ENCODE assay signal across 25 cellular contexts in the genomic region with DNA sequence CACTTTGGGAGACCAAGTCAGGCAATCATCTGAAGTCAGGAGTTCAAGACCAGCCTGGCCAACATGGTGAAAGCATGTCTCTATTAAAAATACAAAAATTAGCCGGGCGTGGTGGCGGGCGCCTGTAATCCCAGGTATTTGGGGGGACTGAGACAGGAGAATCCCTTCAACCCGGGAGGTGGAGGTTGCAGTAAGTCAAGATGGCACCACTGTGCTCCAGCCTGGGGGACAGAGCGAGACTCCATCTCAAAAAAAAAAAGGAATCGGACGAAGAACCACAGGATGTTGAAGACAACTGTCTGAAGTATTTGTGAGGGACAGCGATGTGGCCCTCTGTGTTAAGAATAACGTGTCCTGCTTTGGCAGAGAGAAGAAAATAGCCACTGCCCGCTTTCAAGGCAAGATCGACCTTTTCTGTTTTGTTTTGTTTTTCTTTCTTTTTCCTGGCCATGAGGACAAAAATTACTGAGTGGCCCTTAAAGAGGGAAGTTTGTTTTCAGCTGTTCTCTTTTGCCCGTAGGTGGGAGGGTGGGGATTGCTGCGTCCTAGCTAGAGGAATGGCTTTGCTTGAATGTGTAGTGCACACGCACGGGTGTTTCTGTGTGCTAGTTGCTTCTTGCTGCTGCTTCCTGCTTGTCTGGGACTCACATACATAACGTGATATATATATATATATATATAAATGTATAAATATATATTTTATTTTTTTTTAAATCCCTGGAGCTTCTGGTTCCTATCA. TPM values are rescaled to one million over a fixed set of nuclear protein-coding genes. Genes with fewer than 3 reads are reported as not detected.
DNase-seq lines count a peak whose midpoint lies in the region; ATAC-seq and FAIRE-seq lines count a peak whose summit lies in the region.
"Had no signal": no experiment of that assay in that cellular context is flagged by ENCODE, and none has a peak within 500 bp of the region (broad histone marks: within the 10 kb centered on the region; RNA-seq: fewer than 3 reads in every experiment).

No MANE protein-coding gene starts in this region.

- POLR2A ChIA-PET in activated CD4-positive, alpha-beta memory T cell treated with anti-CD3 and anti-CD28 coated beads, Interleukin-2, amount 10 ng/mL, durations not matched to agents 7 days and 5 days (lab: Charles Lee): interaction anchor here (1.8 to 2.0 kb wide), 2 partner anchors 7 to 8 kb away, joined by 6 to 11 read pairs; a partner anchor contains a TSS
- POLR2A ChIA-PET in activated CD4-positive, alpha-beta memory T cell treated with anti-CD3 and anti-CD28 coated beads for 36 hours (lab: Charles Lee): no interaction called here
- POLR2A ChIA-PET in CD4-positive, alpha-beta memory T cell (lab: Charles Lee; ENCODE audit: partially characterized antibody): interaction anchor here (5.5 kb wide), 1 partner anchor 8 kb away, joined by 95 read pairs; a partner anchor contains a TSS

- H3K27ac Mint-ChIP-seq in activated CD4-positive, alpha-beta memory T cell treated with anti-CD3 and anti-CD28 coated beads, Interleukin-2, amount 10 ng/mL, durations not matched to agents 7 days and 5 days: peak overlapping the region; percentile 23
- H3K27ac Mint-ChIP-seq in activated CD4-positive, alpha-beta memory T cell treated with anti-CD3 and anti-CD28 coated beads for 36 hours: no peak overlapping the region
- peak overlapping the region; percentile 19 to 87 (median 81) for H3K27ac Mint-ChIP-seq in CD4-positive, alpha-beta memory T cell
- H3K27ac Mint-ChIP-seq in activated T-helper 2 cell treated with anti-CD3 and anti-CD28 coated beads, Interferon-gamma antibody, Interleukin-2, Interleukin-4, amounts not matched to agents 10 μg/mL and 5 μg/mL and 100 μg/mL, durations not matched to agents 14 hours and 24 hours and 36 hours: peak overlapping the region; percentile 19
- H3K27ac Mint-ChIP-seq in naive B cell: peak overlapping the region in 4 of 6 donors; percentile 42 to 100 (median 78)

- H3K4me3 ChIP-seq in CD4-positive, alpha-beta memory T cell (ENCODE audit: low read length in 2 of 2): no peak overlapping the region
- H3K4me3 ChIP-seq: coronary artery, tibial nerve had no signal

- H3K9me3 ChIP-seq in CD4-positive, alpha-beta memory T cell (ENCODE audit: control insufficient read depth in 1 of 2, low read length in 2 of 2): no peaks in the 10 kb centered on the region
- H3K9me3 ChIP-seq: tibial nerve had no signal

- H3K4me3 Mint-ChIP-seq in activated CD4-positive, alpha-beta memory T cell treated with anti-CD3 and anti-CD28 coated beads, Interleukin-2, amount 10 ng/mL, durations not matched to agents 7 days and 5 days: no peak overlapping the region
- no peak overlapping the region for H3K4me3 Mint-ChIP-seq in activated CD4-positive, alpha-beta memory T cell treated with anti-CD3 and anti-CD28 coated beads for 36 hours
- H3K4me3 Mint-ChIP-seq in CD4-positive, alpha-beta memory T cell: peak overlapping the region in 5 of 8 donors; percentile 29 to 79 (median 40)
- no peak overlapping the region for H3K4me3 Mint-ChIP-seq in activated T-helper 2 cell treated with anti-CD3 and anti-CD28 coated beads, Interferon-gamma antibody, Interleukin-2, Interleukin-4, amounts not matched to agents 10 μg/mL and 5 μg/mL and 100 μg/mL, durations not matched to agents 14 hours and 24 hours and 36 hours (ENCODE audit: low read depth)
- H3K4me3 Mint-ChIP-seq in naive B cell: peak overlapping the region in 3 of 8 donors; percentile 20 to 69 (median 68)
- H3K4me3 Mint-ChIP-seq: activated B cell treated with CpG ODN at 0.5 μM for 24 hours had no signal

- DNase-seq in activated CD4-positive, alpha-beta memory T cell treated with anti-CD3 and anti-CD28 coated beads, Interleukin-2, amount 10 ng/mL, durations not matched to agents 7 days and 5 days: no peak
- no peak for DNase-seq in activated CD4-positive, alpha-beta memory T cell treated with anti-CD3 and anti-CD28 coated beads for 36 hours
- no peak for DNase-seq in CD4-positive, alpha-beta memory T cell
- no peak for DNase-seq in activated T-helper 2 cell treated with anti-CD3 and anti-CD28 coated beads, Interferon-gamma antibody, Interleukin-2, Interleukin-4, amounts not matched to agents 10 μg/mL and 5 μg/mL and 100 μg/mL, durations not matched to agents 14 hours and 24 hours and 36 hours (ENCODE audit: low spot score)
- DNase-seq in naive B cell: no peak
- DNase-seq in HTR-8/SVneo (ENCODE audit: insufficient read length, low spot score): no peak
- DNase-seq in NCI-H2227 treated with DMSO at 0.1 percent for 48 hours (lab: John Stamatoyannopoulos, UW): no peak
- no peak for DNase-seq in NCI-H146 treated with DMSO at 0.1 percent for 48 hours (lab: John Stamatoyannopoulos, UW; ENCODE audit: unreplicated experiment)
- DNase-seq: activated B cell treated with CpG ODN at 0.5 μM for 24 hours, activated gamma-delta T cell treated with Interleukin-2 at 50 U/mL for 16 hours, IMR-90, MV-4-11, NCI-H187 treated with DMSO at 0.1 percent for 48 hours had no signal

- H3K9me3 Mint-ChIP-seq in activated CD4-positive, alpha-beta memory T cell treated with anti-CD3 and anti-CD28 coated beads, Interleukin-2, amount 10 ng/mL, durations not matched to agents 7 days and 5 days: no peaks in the 10 kb centered on the region
- no peaks in the 10 kb centered on the region for H3K9me3 Mint-ChIP-seq in activated CD4-positive, alpha-beta memory T cell treated with anti-CD3 and anti-CD28 coated beads for 36 hours
- H3K9me3 Mint-ChIP-seq in CD4-positive, alpha-beta memory T cell: peaks cover 0 to 5% (median 1%) of the 10 kb centered on the region in 8 donors
- no peaks in the 10 kb centered on the region for H3K9me3 Mint-ChIP-seq in activated T-helper 2 cell treated with anti-CD3 and anti-CD28 coated beads, Interferon-gamma antibody, Interleukin-2, Interleukin-4, amounts not matched to agents 10 μg/mL and 5 μg/mL and 100 μg/mL, durations not matched to agents 14 hours and 24 hours and 36 hours
- H3K9me3 Mint-ChIP-seq in naive B cell: peaks cover 0 to 6% (median 0%) of the 10 kb centered on the region in 7 donors
- H3K9me3 Mint-ChIP-seq: activated B cell treated with CpG ODN at 0.5 μM for 24 hours had no signal

- peaks cover 11% of the 10 kb centered on the region for H3K36me3 ChIP-seq in CD4-positive, alpha-beta memory T cell (ENCODE audit: insufficient read depth, low read length)

- intact Hi-C loops in activated CD4-positive, alpha-beta memory T cell treated with anti-CD3 and anti-CD28 coated beads for 36 hours (cut with micrococcal nuclease): no loop called here
- intact Hi-C loops in CD4-positive, alpha-beta memory T cell (cut with micrococcal nuclease): no loop called here
- intact Hi-C loops in activated T-helper 2 cell treated with anti-CD3 and anti-CD28 coated beads, Interferon-gamma antibody, Interleukin-2, Interleukin-4, amounts not matched to agents 10 μg/mL and 5 μg/mL and 100 μg/mL, durations not matched to agents 14 hours and 24 hours and 36 hours (cut with micrococcal nuclease): no loop called here

- FAIRE-seq in HTR-8/SVneo (lab: Jason Lieb, UNC): no peak
- FAIRE-seq: A204.1, frontal cortex, GM18507 had no signal

- H3K27me3 ChIP-seq in CD4-positive, alpha-beta memory T cell (ENCODE audit: insufficient read depth, low read length): peaks cover 20% of the 10 kb centered on the region

- H3K4me1 ChIP-seq in CD4-positive, alpha-beta memory T cell (ENCODE audit: insufficient read depth, low read length): peaks cover 70% of the 10 kb centered on the region

- H3K27me3 Mint-ChIP-seq in activated CD4-positive, alpha-beta memory T cell treated with anti-CD3 and anti-CD28 coated beads, Interleukin-2, amount 10 ng/mL, durations not matched to agents 7 days and 5 days: peaks cover 4% of the 10 kb centered on the region
- H3K27me3 Mint-ChIP-seq in activated CD4-positive, alpha-beta memory T cell treated with anti-CD3 and anti-CD28 coated beads for 36 hours: no peaks in the 10 kb centered on the region
- peaks cover 3 to 4% of the 10 kb centered on the region in 2 donors for H3K27me3 Mint-ChIP-seq in CD4-positive, alpha-beta memory T cell
- no peaks in the 10 kb centered on the region for H3K27me3 Mint-ChIP-seq in activated T-helper 2 cell treated with anti-CD3 and anti-CD28 coated beads, Interferon-gamma antibody, Interleukin-2, Interleukin-4, amounts not matched to agents 10 μg/mL and 5 μg/mL and 100 μg/mL, durations not matched to agents 14 hours and 24 hours and 36 hours (ENCODE audit: low read depth)
- H3K27me3 Mint-ChIP-seq in naive B cell: no peaks in the 10 kb centered on the region

- H3K4me1 Mint-ChIP-seq in activated CD4-positive, alpha-beta memory T cell treated with anti-CD3 and anti-CD28 coated beads, Interleukin-2, amount 10 ng/mL, durations not matched to agents 7 days and 5 days: peaks cover 61% of the 10 kb centered on the region
- H3K4me1 Mint-ChIP-seq in activated CD4-positive, alpha-beta memory T cell treated with anti-CD3 and anti-CD28 coated beads for 36 hours (ENCODE audit: low read depth): peaks cover 52% of the 10 kb centered on the region
- peaks cover 41 to 74% (median 56%) of the 10 kb centered on the region in 4 donors for H3K4me1 Mint-ChIP-seq in CD4-positive, alpha-beta memory T cell
- peaks cover 52% of the 10 kb centered on the region for H3K4me1 Mint-ChIP-seq in activated T-helper 2 cell treated with anti-CD3 and anti-CD28 coated beads, Interferon-gamma antibody, Interleukin-2, Interleukin-4, amounts not matched to agents 10 μg/mL and 5 μg/mL and 100 μg/mL, durations not matched to agents 14 hours and 24 hours and 36 hours (ENCODE audit: low read depth)
- H3K4me1 Mint-ChIP-seq in naive B cell: peaks cover 41 to 71% (median 57%) of the 10 kb centered on the region in 3 donors

- CTCF ChIA-PET in activated CD4-positive, alpha-beta memory T cell treated with anti-CD3 and anti-CD28 coated beads, Interleukin-2, amount 10 ng/mL, durations not matched to agents 7 days and 5 days (lab: Charles Lee): interaction anchor here (0.7 to 1.2 kb wide), 4 partner anchors 8 to 653 kb away, joined by 3 to 4 read pairs (median 3); a partner anchor contains a TSS
- CTCF ChIA-PET in activated CD4-positive, alpha-beta memory T cell treated with anti-CD3 and anti-CD28 coated beads for 36 hours (lab: Charles Lee): interaction anchor here (1.0 to 1.5 kb wide), 2 partner anchors 22 to 148 kb away, joined by 4 to 9 read pairs; no protein-coding TSS in a partner anchor
- CTCF ChIA-PET in CD4-positive, alpha-beta memory T cell (lab: Charles Lee; ENCODE audit: partially characterized antibody): interaction anchor here (1.0 to 1.6 kb wide), 3 partner anchors 10 to 220 kb away, joined by 3 to 5 read pairs (median 3); no protein-coding TSS in a partner anchor

- peaks cover 53% of the 10 kb centered on the region for H3K36me3 Mint-ChIP-seq in activated CD4-positive, alpha-beta memory T cell treated with anti-CD3 and anti-CD28 coated beads, Interleukin-2, amount 10 ng/mL, durations not matched to agents 7 days and 5 days (ENCODE audit: low read depth)
- H3K36me3 Mint-ChIP-seq in activated CD4-positive, alpha-beta memory T cell treated with anti-CD3 and anti-CD28 coated beads for 36 hours: peaks cover 17% of the 10 kb centered on the region
- peaks cover 40 to 45% of the 10 kb centered on the region in 2 donors for H3K36me3 Mint-ChIP-seq in CD4-positive, alpha-beta memory T cell
- H3K36me3 Mint-ChIP-seq in activated T-helper 2 cell treated with anti-CD3 and anti-CD28 coated beads, Interferon-gamma antibody, Interleukin-2, Interleukin-4, amounts not matched to agents 10 μg/mL and 5 μg/mL and 100 μg/mL, durations not matched to agents 14 hours and 24 hours and 36 hours (ENCODE audit: low read depth): peaks cover 46% of the 10 kb centered on the region
- peaks cover 21 to 26% of the 10 kb centered on the region in 2 donors for H3K36me3 Mint-ChIP-seq in naive B cell

- ATAC-seq in naive B cell (ENCODE audit: low read depth in 2 of 2): no peak
- ATAC-seq: stimulated activated effector memory CD8-positive, alpha-beta T cell treated with anti-CD3 and anti-CD28 coated beads, Interleukin-12 subunit alpha, Interleukin-12 subunit beta, amount 100 ng/mL, for 72 hours had no signal

- no peak overlapping the region for H3K27ac ChIP-seq in CD4-positive, alpha-beta memory T cell (ENCODE audit: low read depth, low read length)
- H3K27ac ChIP-seq: coronary artery, tibial nerve had no signal

RNA-seq across cellular contexts. Expression of a gene that starts 6.2 kb away (rescaled TPM):
- not detected for total RNA-seq in activated CD4-positive, alpha-beta memory T cell treated with anti-CD3 and anti-CD28 coated beads, Interleukin-2, amount 10 ng/mL, durations not matched to agents 7 days and 5 days
- not detected for total RNA-seq in activated CD4-positive, alpha-beta memory T cell treated with anti-CD3 and anti-CD28 coated beads for 36 hours
- not detected for total RNA-seq in CD4-positive, alpha-beta memory T cell
- polyA plus RNA-seq in CD4-positive, alpha-beta memory T cell: under 1 TPM in 1 of 2 donors, not detected in 1; 0.06 TPM
- not detected in 2 replicates for total RNA-seq in activated T-helper 2 cell treated with anti-CD3 and anti-CD28 coated beads, Interferon-gamma antibody, Interleukin-2, Interleukin-4, amounts not matched to agents 10 μg/mL and 5 μg/mL and 100 μg/mL, durations not matched to agents 14 hours and 24 hours and 36 hours
- under 1 TPM in 2 of 6 donors, not detected in 4; 0.31 to 0.35 TPM for polyA plus RNA-seq in naive B cell (ENCODE audit: low read depth in 6 of 6)
- total RNA-seq: activated B cell treated with CpG ODN at 0.5 μM for 24 hours, Daoy, H4, IMR-90, mesenteric fat pad, tibial nerve had no signal
- polyA plus RNA-seq: IMR-90 had no signal

RNA-seq across cellular contexts. Expression of a gene that starts 8.1 kb away (rescaled TPM):
- 100 to 1,000 TPM; 109 TPM for total RNA-seq in activated CD4-positive, alpha-beta memory T cell treated with anti-CD3 and anti-CD28 coated beads, Interleukin-2, amount 10 ng/mL, durations not matched to agents 7 days and 5 days
- total RNA-seq in activated CD4-positive, alpha-beta memory T cell treated with anti-CD3 and anti-CD28 coated beads for 36 hours: 10 to 100 TPM; 40.3 to 45.5 TPM
- 10 to 100 TPM; 42.1 to 45.8 TPM for total RNA-seq in CD4-positive, alpha-beta memory T cell
- 10 to 100 TPM; 38.5 to 67.9 TPM for polyA plus RNA-seq in CD4-positive, alpha-beta memory T cell
- 96.3 and 102 TPM in 2 replicates for total RNA-seq in activated T-helper 2 cell treated with anti-CD3 and anti-CD28 coated beads, Interferon-gamma antibody, Interleukin-2, Interleukin-4, amounts not matched to agents 10 μg/mL and 5 μg/mL and 100 μg/mL, durations not matched to agents 14 hours and 24 hours and 36 hours
- 10 to 100 TPM; 13.8 to 56.4 (median 34.9) TPM for polyA plus RNA-seq in naive B cell (ENCODE audit: low read depth in 6 of 6)

RNA-seq across cellular contexts. Expression of a gene that starts 33.3 kb away (rescaled TPM):
- total RNA-seq in activated CD4-positive, alpha-beta memory T cell treated with anti-CD3 and anti-CD28 coated beads, Interleukin-2, amount 10 ng/mL, durations not matched to agents 7 days and 5 days: not detected
- not detected for total RNA-seq in activated CD4-positive, alpha-beta memory T cell treated with anti-CD3 and anti-CD28 coated beads for 36 hours
- not detected for total RNA-seq in CD4-positive, alpha-beta memory T cell
- polyA plus RNA-seq in CD4-positive, alpha-beta memory T cell: not detected
- total RNA-seq in activated T-helper 2 cell treated with anti-CD3 and anti-CD28 coated beads, Interferon-gamma antibody, Interleukin-2, Interleukin-4, amounts not matched to agents 10 μg/mL and 5 μg/mL and 100 μg/mL, durations not matched to agents 14 hours and 24 hours and 36 hours: not detected in 2 replicates
- polyA plus RNA-seq in naive B cell (ENCODE audit: low read depth in 6 of 6): not detected
- total RNA-seq: activated B cell treated with CpG ODN at 0.5 μM for 24 hours, epithelial cell of proximal tubule, H4, kidney epithelial cell, mesenteric fat pad, renal cortical epithelial cell, tibial nerve had no signal

RNA-seq across cellular contexts. Expression of a gene that starts 51.7 kb away (rescaled TPM):
- under 1 TPM in 1 of 2 experiments, not detected in 1; 0.08 TPM for total RNA-seq in activated CD4-positive, alpha-beta memory T cell treated with anti-CD3 and anti-CD28 coated beads, Interleukin-2, amount 10 ng/mL, durations not matched to agents 7 days and 5 days
- not detected for total RNA-seq in activated CD4-positive, alpha-beta memory T cell treated with anti-CD3 and anti-CD28 coated beads for 36 hours
- total RNA-seq in CD4-positive, alpha-beta memory T cell: not detected
- polyA plus RNA-seq in CD4-positive, alpha-beta memory T cell: not detected
- not detected in 2 replicates for total RNA-seq in activated T-helper 2 cell treated with anti-CD3 and anti-CD28 coated beads, Interferon-gamma antibody, Interleukin-2, Interleukin-4, amounts not matched to agents 10 μg/mL and 5 μg/mL and 100 μg/mL, durations not matched to agents 14 hours and 24 hours and 36 hours
- polyA plus RNA-seq in naive B cell (ENCODE audit: low read depth in 6 of 6): under 1 TPM in 5 of 6 donors, not detected in 1; 0.06 to 0.13 (median 0.11) TPM
- total RNA-seq: activated B cell treated with CpG ODN at 0.5 μM for 24 hours, Daoy, epithelial cell of proximal tubule, IMR-90, kidney epithelial cell had no signal
- polyA plus RNA-seq: IMR-90 had no signal

Comparison
In these comparisons a context has a peak if more than half of its experiments do, and no peak if none do; other contexts are left out.
1. H3K4me3 Mint-ChIP-seq: peak in CD4-positive, alpha-beta memory T cell (5 of 8); none in activated CD4-positive, alpha-beta memory T cell treated with anti-CD3 and anti-CD28 coated beads, Interleukin-2, amount 10 ng/mL, durations not matched to agents 7 days and 5 days (single experiment), activated CD4-positive, alpha-beta memory T cell treated with anti-CD3 and anti-CD28 coated beads for 36 hours (single experiment) and activated T-helper 2 cell treated with anti-CD3 and anti-CD28 coated beads, Interferon-gamma antibody, Interleukin-2, Interleukin-4, amounts not matched to agents 10 μg/mL and 5 μg/mL and 100 μg/mL, durations not matched to agents 14 hours and 24 hours and 36 hours (single experiment).